ENCODE assay signal across 8 cellular contexts in the genomic region with DNA sequence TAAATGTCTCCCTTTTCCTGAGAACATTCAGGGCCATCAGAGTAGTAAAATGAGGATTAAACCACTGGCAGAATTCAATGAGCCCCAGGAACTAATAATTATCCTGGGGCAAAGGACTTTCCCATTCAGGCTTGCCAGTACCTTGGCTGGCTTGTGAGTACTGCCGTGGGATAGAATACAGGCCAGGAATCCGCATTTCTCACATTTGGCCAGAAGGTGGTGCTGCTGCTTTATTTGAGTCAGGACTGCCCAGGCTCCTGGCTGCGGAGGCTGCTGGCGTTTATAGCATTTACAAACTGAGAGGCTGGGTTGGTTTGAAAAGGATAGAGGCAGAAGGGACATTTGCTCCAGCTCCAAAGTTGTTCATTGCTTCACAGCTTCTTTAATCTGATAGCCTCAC.
DNase-seq lines count a peak whose midpoint lies in the region; TF ChIP-seq lines count a peak whose summit lies in the region.

No MANE protein-coding gene starts in this region.

- H3K4me1 Mint-ChIP-seq in progenitor cell of endocrine pancreas (ENCODE audit: low read depth): peaks cover 13% of the 10 kb centered on the region

- no peaks in the 10 kb centered on the region for H3K36me3 Mint-ChIP-seq in progenitor cell of endocrine pancreas (ENCODE audit: insufficient read depth)

- H3K27me3 ChIP-seq in MG63: no peaks in the 10 kb centered on the region

- H3K4me3 Mint-ChIP-seq in progenitor cell of endocrine pancreas (ENCODE audit: low read depth): no peak overlapping the region

- no peak overlapping the region for H3K27ac Mint-ChIP-seq in progenitor cell of endocrine pancreas

- TF ChIP-seq CTCF in progenitor cell of endocrine pancreas (IDR thresholded peaks at IDR 0.05; ENCODE audit: unreplicated experiment): peak; percentile 91

- H3K9me3 ChIP-seq in MG63: no peaks in the 10 kb centered on the region

- peak; percentile 70 for DNase-seq in GM03348 (ENCODE audit: low spot score)
- DNase-seq in H4 (ENCODE audit: low spot score): peak; percentile 53
- peak; percentile 44 for DNase-seq in MG63
- peak; percentile 76 for DNase-seq in SK-MEL-5 (ENCODE audit: low read depth, low spot score)
- DNase-seq in activated naive CD4-positive, alpha-beta T cell treated with anti-CD3 and anti-CD28 coated beads, Interleukin-2, amount 50 U/mL, for 16 hours: peak; percentile 39
- DNase-seq in head of caudate nucleus: peak; percentile 31 to 90 (median 80)
- DNase-seq in progenitor cell of endocrine pancreas (ENCODE audit: low spot score, unreplicated experiment): peak; percentile 80
- DNase-seq in GF-D8 (lab: John Stamatoyannopoulos, UW): no peak

- H3K4me3 ChIP-seq in MG63: no peak overlapping the region

- peaks cover 9% of the 10 kb centered on the region for H3K27me3 Mint-ChIP-seq in progenitor cell of endocrine pancreas

- no peaks in the 10 kb centered on the region for H3K36me3 ChIP-seq in MG63

- in situ Hi-C loops in SK-MEL-5 (cut with HindIII; ENCODE audit: low pct_unique_long_range_greater_than_20kb, low sequenced_read_pairs): no loop called here

- intact Hi-C loops in head of caudate nucleus (cut with DNase I): loop anchor here (5.0 kb wide), 2 partner anchors 397 to 652 kb away; no protein-coding TSS in a partner anchor

- no peaks in the 10 kb centered on the region for H3K9me3 Mint-ChIP-seq in progenitor cell of endocrine pancreas (ENCODE audit: low read depth)
